ENCODE assay signal across 13 cellular contexts in genomic region chr16:53726625-53727024, GRCh38. TPM values are rescaled to one million over a fixed set of nuclear protein-coding genes. Genes with fewer than 3 reads are reported as not detected.
DNase-seq lines count a peak whose midpoint lies in the region; ATAC-seq, FAIRE-seq and TF ChIP-seq lines count a peak whose summit lies in the region.
"Had no signal": no experiment of that assay in that cellular context is flagged by ENCODE, and none has a peak within 500 bp of the region (broad histone marks: within the 10 kb centered on the region; RNA-seq: fewer than 3 reads in every experiment).

No MANE protein-coding gene starts in this region.

- TF ChIP-seq CTCF in PC-9 (conservative IDR thresholded peaks at IDR 0.05) (no peak), foreskin keratinocyte (conservative IDR thresholded peaks at IDR 0.05) (no peak)

- no peaks in the 10 kb centered on the region for H3K9me2 ChIP-seq in PC-9 (ENCODE audit: insufficient read depth)

- H3K4me1 ChIP-seq in PC-9 (replicated peaks; ENCODE audit: insufficient read depth) (peaks cover 12% of the 10 kb centered on the region), foreskin keratinocyte (no peaks in the 10 kb centered on the region), small intestine (ENCODE audit: control insufficient read depth in 2 of 2, insufficient read depth in 1 of 2, low read depth in 1 of 2, low read length in 1 of 2) (peaks cover 0 to 7% of the 10 kb centered on the region in 2 donors)

- H3K27ac ChIP-seq in PC-9 (no peak overlapping the region), foreskin keratinocyte (no peak overlapping the region), small intestine (ENCODE audit: low read depth in 1 of 2, low read length in 1 of 2) (no peak overlapping the region)
- H3K27ac ChIP-seq: adrenal gland, coronary artery, pancreas had no signal

- H3K9me3 ChIP-seq in PC-9 (ENCODE audit: insufficient read depth, low read depth): no peaks in the 10 kb centered on the region
- H3K9me3 ChIP-seq in small intestine (ENCODE audit: control insufficient read depth, low read depth): no peaks in the 10 kb centered on the region
- H3K9me3 ChIP-seq: adrenal gland, pancreas had no signal

- ATAC-seq in foreskin keratinocyte: peak; percentile 64
- ATAC-seq in HG03196 (IDR thresholded peaks at IDR 0.05; ENCODE audit: unreplicated experiment): no peak
- ATAC-seq: pancreas had no signal

- H3F3A ChIP-seq in PC-9 (ENCODE audit: insufficient read depth, low read depth): peaks cover 5% of the 10 kb centered on the region; the same call in 1 of the 2 replicates

- intact Hi-C loops in PC-9 (cut with micrococcal nuclease; ENCODE audit: unreplicated experiment): no loop called here

- CTCF ChIA-PET in PC-9 (lab: Charles Lee): no interaction called here

- no peak overlapping the region for H3K4me3 ChIP-seq in PC-9
- no peak overlapping the region for H3K4me3 ChIP-seq in small intestine (ENCODE audit: low read depth in 1 of 2, low read length in 2 of 2)
- H3K4me3 ChIP-seq: adrenal gland, coronary artery, pancreas had no signal

- POLR2A ChIA-PET in PC-9 (lab: Charles Lee; ENCODE audit: unreplicated experiment): no interaction called here

- 0 out of 2 replicates have a peak overlapping the region, but pooled peaks have one; percentile 7 for H3K4me2 ChIP-seq in PC-9

- no peak overlapping the region for H2AFZ ChIP-seq in PC-9

- peaks cover 43% of the 10 kb centered on the region for H3K79me2 ChIP-seq in PC-9 (ENCODE audit: low read depth)

- DNase-seq in NCI-H2227 (lab: John Stamatoyannopoulos, UW; ENCODE audit: unreplicated experiment) (peak; percentile 34), NCI-H2227 treated with DMSO at 0.1 percent for 48 hours (lab: John Stamatoyannopoulos, UW) (no peak), PC-9 (peak in 1 of 2 experiments; percentile 37), foreskin keratinocyte (peak in 1 of 2 donors; percentile 34), small intestine (peak; percentile 31), Kasumi-1 (lab: John Stamatoyannopoulos, UW) (no peak)
- no peak for DNase-seq in activated naive CD4-positive, alpha-beta T cell (lab: John Stamatoyannopoulos, UW)
- DNase-seq: NCI-H2081 treated with DMSO at 0.1 percent for 48 hours, pancreas, SW 1271 had no signal

- H3K36me3 ChIP-seq in PC-9 (ENCODE audit: low read depth): no peaks in the 10 kb centered on the region
- H3K36me3 ChIP-seq in small intestine (ENCODE audit: control insufficient read depth in 2 of 2, insufficient read depth in 2 of 2, low read length in 2 of 2): no peaks in the 10 kb centered on the region
- H3K36me3 ChIP-seq: adrenal gland, pancreas had no signal

- H4K20me1 ChIP-seq in PC-9 (ENCODE audit: insufficient read depth): peaks cover 4% of the 10 kb centered on the region; the same call in 1 of the 2 replicates

- H3K27me3 ChIP-seq in PC-9 (ENCODE audit: insufficient read depth, low read depth) (no peaks in the 10 kb centered on the region), foreskin keratinocyte (no peaks in the 10 kb centered on the region), small intestine (ENCODE audit: control insufficient read depth in 2 of 2, insufficient read depth in 2 of 2, low read length in 2 of 2) (no peaks in the 10 kb centered on the region)
- H3K27me3 ChIP-seq: adrenal gland, pancreas had no signal

- no peak for FAIRE-seq in small intestine (lab: Jason Lieb, UNC)
- FAIRE-seq: pancreas had no signal

- BruUV-seq in PC-9 (replicated peaks; lab: Mats Ljungman, UMichigan): no TSS peak

RNA-seq across cellular contexts. Expression of gene FTO, which starts 22.7 kb away (rescaled TPM):
- total RNA-seq in PC-9 (2021): 49.2 and 58.1 TPM in 2 replicates
- total RNA-seq in foreskin keratinocyte: 65.7 and 67.3 TPM in 2 replicates
- polyA plus RNA-seq in foreskin keratinocyte: 12.7 and 14.0 TPM in 2 replicates
- polyA plus RNA-seq in small intestine: 10 to 100 TPM in 1 of 3 donors, 1 to 10 TPM in 2; 5.4 to 18.4 (median 5.9) TPM

RNA-seq across cellular contexts. Expression of gene RPGRIP1L, which starts 23.0 kb away (rescaled TPM):
- 8.1 and 14.0 TPM in 2 replicates for total RNA-seq in PC-9 (2021)
- 9.7 and 9.8 TPM in 2 replicates for total RNA-seq in foreskin keratinocyte
- polyA plus RNA-seq in foreskin keratinocyte: 3.7 and 3.8 TPM in 2 replicates
- polyA plus RNA-seq in small intestine: 1 to 10 TPM in 1 of 3 donors, under 1 TPM in 2; under 0.01 to 1.5 (median 0.54) TPM

Comparison
In these comparisons a context has a peak if more than half of its experiments do, and no peak if none do; other contexts are left out.
1. DNase-seq: peak in NCI-H2227 (single experiment) and small intestine (single experiment); none in NCI-H2227 treated with DMSO at 0.1 percent for 48 hours (single experiment), Kasumi-1 (0 of 2) and activated naive CD4-positive, alpha-beta T cell (0 of 4).